Comparison of ENCODE assay signal across 9 cellular contexts in genomic region chr11:85187992-85188391, GRCh38.
"Had no signal": no experiment of that assay in that cellular context is flagged by ENCODE, and none has a peak within 500 bp of the region (broad histone marks: within the 10 kb centered on the region; RNA-seq: fewer than 3 reads in every experiment).

No MANE protein-coding gene starts in this region.

- ATAC-seq: GM23338, HCT116, K562 had no signal

- H2AFZ ChIP-seq: GM23338 had no signal

- H3K4me3 ChIP-seq: GM23338, HAP-1, K562 had no signal

- H3K36me3 ChIP-seq: HAP-1 had no signal

- H3K9me3 ChIP-seq: HAP-1 had no signal

- H3K27ac ChIP-seq: HL-60 had no signal

- H3K4me2 ChIP-seq: GM23338 had no signal

- FAIRE-seq: K562 had no signal

- DNase-seq: H7, HFFc6, IMR-90, KG1 had no signal
